ENCODE assay signal across 10 cellular contexts in genomic region chr10:49114718-49115014, GRCh38. TPM values are rescaled to one million over a fixed set of nuclear protein-coding genes. Genes with fewer than 3 reads are reported as not detected.
A peak's percentile ranks its signal among the peaks of the same experiment; 100 is the strongest.
DNase-seq lines count a peak whose midpoint lies in the region; ATAC-seq and TF ChIP-seq lines count a peak whose summit lies in the region.
"Had no signal": no experiment of that assay in that cellular context is flagged by ENCODE, and none has a peak within 500 bp of the region (broad histone marks: within the 10 kb centered on the region; RNA-seq: fewer than 3 reads in every experiment).

No MANE protein-coding gene starts in this region.

- H3K4me3 Mint-ChIP-seq in stimulated activated naive CD8-positive, alpha-beta T cell treated with anti-CD3 and anti-CD28 coated beads, Interleukin-15, Interleukin-2, amounts not matched to agents 100 ng/mL and 50 ng/mL, for 24 hours = peak overlapping the region; percentile 61
- peak overlapping the region; percentile 90 for H3K4me3 Mint-ChIP-seq in neural crest cell

- no peak for ATAC-seq in stimulated activated naive CD8-positive, alpha-beta T cell treated with anti-CD3 and anti-CD28 coated beads, Interleukin-15, Interleukin-2, amounts not matched to agents 100 U/mL and 50 U/mL, for 24 hours
- ATAC-seq in HG03469 (IDR thresholded peaks at IDR 0.05; ENCODE audit: unreplicated experiment) = no peak

- no peak for TF ChIP-seq CTCF in fibroblast of pulmonary artery (IDR thresholded peaks at IDR 0.05; ENCODE audit: low read length, missing control alignments)
- no peak for TF ChIP-seq CTCF in neural crest cell (conservative IDR thresholded peaks at IDR 0.05)

- H3K4me3 ChIP-seq in fibroblast of pulmonary artery (replicated peaks; ENCODE audit: low read depth, low read length) = peak overlapping the region; percentile 49

- H3K4me1 Mint-ChIP-seq in stimulated activated naive CD8-positive, alpha-beta T cell treated with anti-CD3 and anti-CD28 coated beads, Interleukin-15, Interleukin-2, amounts not matched to agents 100 ng/mL and 50 ng/mL, for 24 hours (ENCODE audit: low read depth) = peaks cover 7% of the 10 kb centered on the region
- H3K4me1 Mint-ChIP-seq in neural crest cell = peaks cover 22% of the 10 kb centered on the region

- no peaks in the 10 kb centered on the region for H3K36me3 Mint-ChIP-seq in stimulated activated naive CD8-positive, alpha-beta T cell treated with anti-CD3 and anti-CD28 coated beads, Interleukin-15, Interleukin-2, amounts not matched to agents 100 ng/mL and 50 ng/mL, for 24 hours (ENCODE audit: low read depth)
- no peaks in the 10 kb centered on the region for H3K36me3 Mint-ChIP-seq in neural crest cell (ENCODE audit: low read depth)

- no peak overlapping the region for H3K27ac Mint-ChIP-seq in stimulated activated naive CD8-positive, alpha-beta T cell treated with anti-CD3 and anti-CD28 coated beads, Interleukin-15, Interleukin-2, amounts not matched to agents 100 ng/mL and 50 ng/mL, for 24 hours
- no peak overlapping the region for H3K27ac Mint-ChIP-seq in neural crest cell (ENCODE audit: unreplicated experiment)

- no peak for DNase-seq in stimulated activated naive CD8-positive, alpha-beta T cell treated with anti-CD3 and anti-CD28 coated beads, Interleukin-15, Interleukin-2, amounts not matched to agents 100 U/mL and 50 U/mL, for 24 hours
- DNase-seq in fibroblast of pulmonary artery (ENCODE audit: low read depth) = no peak
- no peak for DNase-seq in neural crest cell (ENCODE audit: low read depth, low spot score)
- DNase-seq in effector CD8-positive, alpha-beta T cell (lab: John Stamatoyannopoulos, UW) = no peak
- DNase-seq in NCI-H1105 treated with DMSO at 0.1 percent for 48 hours (lab: John Stamatoyannopoulos, UW) = no peak
- DNase-seq in cerebellar cortex (ENCODE audit: low spot score) = no peak
- DNase-seq: Caco-2, foreskin melanocyte had no signal

- peaks cover 25% of the 10 kb centered on the region for H3K27me3 Mint-ChIP-seq in stimulated activated naive CD8-positive, alpha-beta T cell treated with anti-CD3 and anti-CD28 coated beads, Interleukin-15, Interleukin-2, amounts not matched to agents 100 ng/mL and 50 ng/mL, for 24 hours
- no peaks in the 10 kb centered on the region for H3K27me3 Mint-ChIP-seq in neural crest cell (ENCODE audit: low read depth)

- H3K9me3 Mint-ChIP-seq in stimulated activated naive CD8-positive, alpha-beta T cell treated with anti-CD3 and anti-CD28 coated beads, Interleukin-15, Interleukin-2, amounts not matched to agents 100 ng/mL and 50 ng/mL, for 24 hours = no peaks in the 10 kb centered on the region
- H3K9me3 Mint-ChIP-seq in neural crest cell = no peaks in the 10 kb centered on the region

RNA-seq across cellular contexts. Expression of gene VSTM4, which starts 0.7 kb away (rescaled TPM):
- 2.2 and 2.3 TPM in 2 replicates for total RNA-seq in neural crest cell
- total RNA-seq: Caco-2 had no signal

RNA-seq across cellular contexts. Expression of gene FAM170B, which starts 19.2 kb away (rescaled TPM):
- not detected in 2 replicates for total RNA-seq in neural crest cell
- total RNA-seq: Caco-2 had no signal
